ENCODE assay signal across 11 cellular contexts in genomic region chr3:4935347-4935746, GRCh38. TPM values are rescaled to one million over a fixed set of nuclear protein-coding genes. Genes with fewer than 3 reads are reported as not detected.
A peak's percentile ranks its signal among the peaks of the same experiment; 100 is the strongest.
DNase-seq lines count a peak whose midpoint lies in the region; ATAC-seq and TF ChIP-seq lines count a peak whose summit lies in the region.
"Had no signal": no experiment of that assay in that cellular context is flagged by ENCODE, and none has a peak within 500 bp of the region (broad histone marks: within the 10 kb centered on the region; RNA-seq: fewer than 3 reads in every experiment).

No MANE protein-coding gene starts in this region.

- no peak overlapping the region for H3K4me3 ChIP-seq in foreskin fibroblast (ENCODE audit: low read depth in 1 of 2, low read length in 2 of 2)
- H3K4me3 ChIP-seq: esophagus squamous epithelium, SJSA1 had no signal

- peaks cover 3% of the 10 kb centered on the region for H3K4me1 Mint-ChIP-seq in T-helper 17 cell

- H3K36me3 Mint-ChIP-seq in T-helper 17 cell (ENCODE audit: low read depth), result peaks cover 2% of the 10 kb centered on the region

- H3K27ac Mint-ChIP-seq in T-helper 17 cell, result no peak overlapping the region
- H3K27ac Mint-ChIP-seq: nephron progenitor cell had no signal

- ATAC-seq in GM18909 (IDR thresholded peaks at IDR 0.05; ENCODE audit: poor library complexity, unreplicated experiment), result peak; percentile 71
- ATAC-seq in GM21529 (IDR thresholded peaks at IDR 0.05; ENCODE audit: unreplicated experiment), result peak; percentile 71
- peak; percentile 83 for ATAC-seq in HG03571 (IDR thresholded peaks at IDR 0.05; ENCODE audit: unreplicated experiment)
- peak; percentile 46 for ATAC-seq in foreskin keratinocyte
- no peak for ATAC-seq in T-helper 17 cell
- ATAC-seq in omental fat pad (ENCODE audit: low FRiP score), result no peak

- H3K27me3 ChIP-seq in foreskin keratinocyte, result no peaks in the 10 kb centered on the region
- H3K27me3 ChIP-seq: esophagus squamous epithelium, SJSA1 had no signal

- H3K4me1 ChIP-seq in foreskin keratinocyte, result no peaks in the 10 kb centered on the region
- H3K4me1 ChIP-seq: esophagus squamous epithelium, SJSA1 had no signal

- no peak overlapping the region for H3K27ac ChIP-seq in foreskin keratinocyte
- H3K27ac ChIP-seq: esophagus squamous epithelium, KMS-11, SJSA1 had no signal

- DNase-seq in foreskin keratinocyte, result peak; percentile 12 to 32
- no peak for DNase-seq in T-helper 17 cell
- DNase-seq in omental fat pad (ENCODE audit: low spot score), result no peak
- DNase-seq in foreskin fibroblast, result no peak
- DNase-seq: esophagus squamous epithelium, nephron progenitor cell had no signal

- peak; percentile 2 for TF ChIP-seq CTCF in foreskin keratinocyte (conservative IDR thresholded peaks at IDR 0.05)
- no peak for TF ChIP-seq CTCF in omental fat pad (IDR thresholded peaks at IDR 0.05)
- TF ChIP-seq CTCF in foreskin fibroblast (IDR thresholded peaks at IDR 0.05; ENCODE audit: low read depth, low read length), result no peak

- no peak overlapping the region for H3K4me3 Mint-ChIP-seq in T-helper 17 cell
- H3K4me3 Mint-ChIP-seq: nephron progenitor cell had no signal

- H3K9me3 ChIP-seq in T-helper 17 cell (ENCODE audit: control insufficient read depth, low read length, poor library complexity, severe bottlenecking), result no peaks in the 10 kb centered on the region
- H3K9me3 ChIP-seq: esophagus squamous epithelium, SJSA1 had no signal

- no peaks in the 10 kb centered on the region for H3K27me3 Mint-ChIP-seq in T-helper 17 cell

RNA-seq across cellular contexts. Expression of gene BHLHE40, which starts 43.9 kb away (rescaled TPM):
- 78.2 and 96.0 TPM in 2 replicates for total RNA-seq in foreskin keratinocyte
- 44.6 and 47.5 TPM in 2 replicates for polyA plus RNA-seq in foreskin keratinocyte
- 100 to 1,000 TPM; 295 to 329 TPM for total RNA-seq in T-helper 17 cell
- 100 to 1,000 TPM in 1 of 4 donors, 10 to 100 TPM in 3; 16.3 to 101 (median 59.1) TPM for total RNA-seq in omental fat pad

Comparison
In these comparisons a context has a peak if more than half of its experiments do, and no peak if none do; other contexts are left out.
1. ATAC-seq: peak in GM18909 (single experiment), GM21529 (single experiment), HG03571 (single experiment) and foreskin keratinocyte (single experiment); none in T-helper 17 cell (single experiment) and omental fat pad (single experiment).
2. DNase-seq: peak in foreskin keratinocyte (2 of 2); none in T-helper 17 cell (0 of 3), omental fat pad (single experiment) and foreskin fibroblast (0 of 2).